In the genomic region with DNA sequence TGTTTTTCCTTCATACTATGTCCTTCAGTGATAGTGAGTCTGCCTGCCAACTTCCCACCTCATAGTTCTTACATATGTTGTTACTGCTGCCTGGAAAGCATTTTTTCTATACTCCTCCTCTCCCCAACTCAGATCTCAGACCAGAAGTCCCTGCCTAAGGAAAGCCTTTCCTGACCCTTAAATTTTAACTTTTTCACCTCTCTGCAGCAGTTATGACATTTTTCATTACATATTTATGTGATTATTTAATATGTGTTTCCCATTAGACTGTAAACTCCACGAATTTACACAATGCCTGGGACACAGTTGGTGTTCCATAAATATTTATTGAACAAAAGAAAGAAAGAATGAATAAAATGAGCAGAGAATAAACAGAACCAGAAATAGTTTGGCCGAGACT, we compare ENCODE assay signal across 17 cellular contexts.
"Had no signal": no experiment of that assay in that cellular context is flagged by ENCODE, and none has a peak within 500 bp of the region (broad histone marks: within the 10 kb centered on the region; RNA-seq: fewer than 3 reads in every experiment).

No MANE protein-coding gene starts in this region.

- H3K36me3 ChIP-seq: colonic mucosa, esophagus squamous epithelium, upper lobe of left lung, WERI-Rb-1 had no signal

- ATAC-seq: activated CD4-positive, alpha-beta T cell treated with anti-CD3 and anti-CD28 coated beads for 36 hours; activated T-cell treated with anti-CD3 and anti-CD28 coated beads, Interleukin-2, amount 50 U/mL, for 72 hours; foreskin keratinocyte; naive thymus-derived CD4-positive, alpha-beta T cell; T-helper 17 cell had no signal

- H3K9me3 ChIP-seq: colonic mucosa, esophagus squamous epithelium, upper lobe of left lung had no signal

- H3K9ac ChIP-seq: parathyroid adenoma had no signal

- H3K4me3 ChIP-seq: colonic mucosa, esophagus squamous epithelium, lung, smooth muscle cell, upper lobe of left lung had no signal

- H3K27ac ChIP-seq: colonic mucosa, foreskin keratinocyte, parathyroid adenoma, WERI-Rb-1 had no signal

- H3K27me3 ChIP-seq: colonic mucosa, esophagus squamous epithelium, foreskin keratinocyte, upper lobe of left lung had no signal

- H3K4me1 ChIP-seq: colonic mucosa, parathyroid adenoma, upper lobe of left lung had no signal

- DNase-seq: activated CD4-positive, alpha-beta memory T cell treated with anti-CD3 and anti-CD28 coated beads, Interleukin-2, amount 10 ng/mL, durations not matched to agents 7 days and 5 days; activated CD4-positive, alpha-beta T cell treated with anti-CD3 and anti-CD28 coated beads for 36 hours; activated gamma-delta T cell; activated T-cell treated with anti-CD3 and anti-CD28 coated beads, Interleukin-2, amount 50 U/mL, for 72 hours; amniotic stem cell; central memory CD4-positive, alpha-beta T cell; colonic mucosa; esophagus squamous epithelium; foreskin keratinocyte; midbrain; naive thymus-derived CD4-positive, alpha-beta T cell; T-helper 17 cell; upper lobe of left lung; WERI-Rb-1 had no signal
